14 cellular contexts compared by ENCODE assay signal in the genomic region with DNA sequence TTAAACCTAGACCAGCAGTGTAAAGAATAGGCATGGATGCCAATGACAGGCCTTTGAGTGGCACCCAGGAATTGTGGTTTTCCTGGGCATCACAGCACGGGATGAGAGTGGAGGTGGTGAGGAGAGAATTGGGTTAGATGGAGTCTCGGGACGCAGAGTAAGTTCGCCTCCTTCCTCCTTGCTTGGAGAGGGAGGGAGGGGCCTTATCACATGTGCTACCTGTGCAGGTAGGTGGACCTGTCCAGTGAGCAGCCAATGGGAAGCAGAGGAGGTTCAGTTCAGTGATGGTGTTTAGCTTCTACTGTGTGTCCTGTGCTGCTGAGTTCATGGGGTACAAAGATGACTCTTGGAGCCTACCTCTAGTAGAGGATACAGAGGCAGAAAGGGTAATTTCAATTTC.
"Had no signal": no experiment of that assay in that cellular context is flagged by ENCODE, and none has a peak within 500 bp of the region (broad histone marks: within the 10 kb centered on the region; RNA-seq: fewer than 3 reads in every experiment).

No MANE protein-coding gene starts in this region.

- H3K27me3 Mint-ChIP-seq: activated CD8-positive, alpha-beta memory T cell treated with anti-CD3 and anti-CD28 coated beads, Interleukin-2, amount 10 ng/mL, durations not matched to agents 7 days and 5 days; stimulated activated naive CD8-positive, alpha-beta T cell treated with anti-CD3 and anti-CD28 coated beads, Interleukin-15, Interleukin-2, amounts not matched to agents 100 ng/mL and 50 ng/mL, for 24 hours had no signal

- H3K36me3 Mint-ChIP-seq: activated CD8-positive, alpha-beta memory T cell treated with anti-CD3 and anti-CD28 coated beads, Interleukin-2, amount 10 ng/mL, durations not matched to agents 7 days and 5 days; immature natural killer cell; natural killer cell had no signal

- H3K36me3 ChIP-seq: brain microvascular endothelial cell had no signal

- H3K4me3 ChIP-seq: lung had no signal

- ATAC-seq: activated CD4-positive, CD25-positive, alpha-beta regulatory T cell treated with anti-CD3 and anti-CD28 coated beads, Interleukin-2, amount 50 U/mL, for 24 hours; activated CD8-positive, alpha-beta memory T cell treated with anti-CD3 and anti-CD28 coated beads, Interleukin-2, amount 10 ng/mL, durations not matched to agents 7 days and 5 days; activated T-cell treated with anti-CD3 and anti-CD28 coated beads, Interleukin-2, amount 50 U/mL, for 4 hours; esophagus mucosa; natural killer cell had no signal

- H3K27ac ChIP-seq: brain microvascular endothelial cell had no signal

- H3K4me3 Mint-ChIP-seq: activated CD8-positive, alpha-beta memory T cell treated with anti-CD3 and anti-CD28 coated beads, Interleukin-2, amount 10 ng/mL, durations not matched to agents 7 days and 5 days; activated T-cell treated with anti-CD3 and anti-CD28 coated beads, Interleukin-2, amount 50 U/mL, for 4 hours; immature natural killer cell; natural killer cell; stimulated activated naive CD8-positive, alpha-beta T cell treated with anti-CD3 and anti-CD28 coated beads, Interleukin-15, Interleukin-2, amounts not matched to agents 100 ng/mL and 50 ng/mL, for 24 hours had no signal

- DNase-seq: activated CD4-positive, alpha-beta T cell treated with anti-CD3 and anti-CD28 coated beads, Interleukin-2, amount 50 U/mL, for 48 hours; activated CD8-positive, alpha-beta memory T cell treated with anti-CD3 and anti-CD28 coated beads, Interleukin-2, amount 10 ng/mL, durations not matched to agents 7 days and 5 days; activated gamma-delta T cell; activated T-cell treated with anti-CD3 and anti-CD28 coated beads, Interleukin-2, amount 50 U/mL, for 4 hours; brain microvascular endothelial cell; cerebellar nuclear complex; immature natural killer cell; natural killer cell; SHP77 treated with DMSO at 0.1 percent for 48 hours; stimulated activated CD4-positive, alpha-beta T cell treated with anti-CD3 and anti-CD28 coated beads, Interleukin-12 subunit alpha, Interleukin-12 subunit beta, amount 100 ng/mL, for 4 hours had no signal

- H3K27me3 ChIP-seq: brain microvascular endothelial cell had no signal

- H3K9me3 Mint-ChIP-seq: activated T-cell treated with anti-CD3 and anti-CD28 coated beads, Interleukin-2, amount 50 U/mL, for 4 hours; immature natural killer cell; natural killer cell; stimulated activated naive CD8-positive, alpha-beta T cell treated with anti-CD3 and anti-CD28 coated beads, Interleukin-15, Interleukin-2, amounts not matched to agents 100 ng/mL and 50 ng/mL, for 24 hours had no signal

- H3K27ac Mint-ChIP-seq: activated CD8-positive, alpha-beta memory T cell treated with anti-CD3 and anti-CD28 coated beads, Interleukin-2, amount 10 ng/mL, durations not matched to agents 7 days and 5 days; immature natural killer cell; natural killer cell; stimulated activated naive CD8-positive, alpha-beta T cell treated with anti-CD3 and anti-CD28 coated beads, Interleukin-15, Interleukin-2, amounts not matched to agents 100 ng/mL and 50 ng/mL, for 24 hours had no signal
